8 cellular contexts compared by ENCODE assay signal in the genomic region with DNA sequence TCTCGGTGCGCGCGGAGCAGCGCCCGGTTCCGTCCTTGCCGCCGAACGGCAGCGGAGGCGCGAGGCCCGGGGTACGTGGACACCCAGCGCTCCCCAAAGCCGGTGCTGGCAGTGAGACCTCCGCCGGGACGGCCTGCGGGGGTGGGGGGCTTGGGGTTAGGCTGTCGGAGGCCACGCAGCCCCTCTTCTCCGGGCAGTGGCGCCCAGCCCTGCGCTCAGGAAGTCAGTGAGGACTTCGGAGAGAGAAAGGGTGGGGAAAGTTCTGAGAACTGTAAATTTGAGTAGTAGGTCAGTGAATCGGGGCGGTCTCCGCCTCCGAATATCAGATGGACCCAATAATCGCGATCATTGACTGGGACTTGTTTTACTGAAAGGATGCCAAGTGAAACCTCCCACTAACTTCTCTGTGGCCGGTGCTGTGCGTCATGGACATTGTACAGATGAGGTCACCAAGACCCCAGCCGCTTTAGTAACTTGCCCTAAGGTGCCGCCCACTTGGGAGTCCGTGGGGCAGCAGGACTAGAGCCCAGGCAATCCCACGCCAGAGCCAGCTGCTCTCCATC. TPM values are rescaled to one million over a fixed set of nuclear protein-coding genes. Genes with fewer than 3 reads are reported as not detected.
DNase-seq lines count a peak whose midpoint lies in the region; ATAC-seq, FAIRE-seq and TF ChIP-seq lines count a peak whose summit lies in the region.

No MANE protein-coding gene starts in this region.

- TF ChIP-seq RAD21 in A549 (conservative IDR thresholded peaks at IDR 0.05 in 1 of 2, IDR thresholded peaks at IDR 0.05 in 1 of 2), result no peak

- H3K4me1 Mint-ChIP-seq in activated T-cell treated with anti-CD3 and anti-CD28 coated beads, Interleukin-2, amount 50 U/mL, for 24 hours (ENCODE audit: low read depth), result peaks cover 70% of the 10 kb centered on the region
- H3K4me1 Mint-ChIP-seq in nephron progenitor cell, result peaks cover 46% of the 10 kb centered on the region

- peaks cover 5% of the 10 kb centered on the region for H3K27me3 ChIP-seq in Loucy (ENCODE audit: insufficient read depth, low read length, poor library complexity, severe bottlenecking)
- H3K27me3 ChIP-seq in tibial artery, result no peaks in the 10 kb centered on the region

- peaks cover 55% of the 10 kb centered on the region for H3K36me3 Mint-ChIP-seq in activated T-cell treated with anti-CD3 and anti-CD28 coated beads, Interleukin-2, amount 50 U/mL, for 24 hours (ENCODE audit: low read depth)
- H3K36me3 Mint-ChIP-seq in nephron progenitor cell (ENCODE audit: low read depth), result no peaks in the 10 kb centered on the region

- H2AFZ ChIP-seq in Loucy (ENCODE audit: low read length), result peak overlapping the region; percentile 92

- POLR2A ChIA-PET in A549 (lab: Yijun Ruan, JAX), result no interaction called here

- H3K9me3 Mint-ChIP-seq in activated T-cell treated with anti-CD3 and anti-CD28 coated beads, Interleukin-2, amount 50 U/mL, for 24 hours, result peaks cover under 1% of the 10 kb centered on the region
- H3K9me3 Mint-ChIP-seq in nephron progenitor cell, result no peaks in the 10 kb centered on the region

- TF ChIP-seq EP300 in A549 (IDR thresholded peaks at IDR 0.05), result no peak

- TF ChIP-seq POLR2A in A549 (IDR thresholded peaks at IDR 0.05; ENCODE audit: low read length), result no peak

- H3K4me2 ChIP-seq in A549, result peak overlapping the region; percentile 74
- peak overlapping the region; percentile 97 for H3K4me2 ChIP-seq in Loucy (ENCODE audit: low read depth, low read length, poor library complexity, severe bottlenecking)

- CTCF ChIA-PET in A549 (lab: Yijun Ruan, JAX), result interaction anchor here (1.0 to 2.3 kb wide), 2 partner anchors 52 to 80 kb away, joined by 5 to 10 read pairs; no protein-coding TSS in a partner anchor

- H3K36me3 ChIP-seq in Loucy (ENCODE audit: insufficient read depth, low read length), result no peaks in the 10 kb centered on the region
- H3K36me3 ChIP-seq in tibial artery, result no peaks in the 10 kb centered on the region

- H3K4me3 ChIP-seq in A549 (peak overlapping the region; percentile 99), Loucy (ENCODE audit: low read length, poor library complexity, severe bottlenecking) (peak overlapping the region; percentile 82), fibroblast of mammary gland (ENCODE audit: control insufficient read depth, low read depth, low read length) (peak overlapping the region; percentile 73), tibial artery (peak overlapping the region; percentile 92 to 96)

- H3K27me3 Mint-ChIP-seq in activated T-cell treated with anti-CD3 and anti-CD28 coated beads, Interleukin-2, amount 50 U/mL, for 24 hours, result no peaks in the 10 kb centered on the region
- peaks cover 18% of the 10 kb centered on the region for H3K27me3 Mint-ChIP-seq in nephron progenitor cell (ENCODE audit: low read depth, poor library complexity)

- FAIRE-seq in A549 (lab: Jason Lieb, UNC), result no peak

- H3K4me3 Mint-ChIP-seq in activated T-cell treated with anti-CD3 and anti-CD28 coated beads, Interleukin-2, amount 50 U/mL, for 24 hours, result peak overlapping the region; percentile 88
- H3K4me3 Mint-ChIP-seq in nephron progenitor cell, result peak overlapping the region; percentile 87

- TF ChIP-seq CTCF in A549 (IDR thresholded peaks at IDR 0.05), result no peak
- TF ChIP-seq CTCF in Loucy (conservative IDR thresholded peaks at IDR 0.05; ENCODE audit: low read length), result no peak
- TF ChIP-seq CTCF in fibroblast of mammary gland (conservative IDR thresholded peaks at IDR 0.05; ENCODE audit: control insufficient read depth, insufficient read depth, low read depth, low read length), result no peak
- no peak for TF ChIP-seq CTCF in nephron progenitor cell (IDR thresholded peaks at IDR 0.05)
- TF ChIP-seq CTCF in tibial artery (IDR thresholded peaks at IDR 0.05), result no peak

- peak overlapping the region; percentile 78 for H3K9ac ChIP-seq in Loucy (ENCODE audit: low read depth, low read length, poor library complexity, severe bottlenecking)

- H4K20me1 ChIP-seq in Loucy (ENCODE audit: insufficient read depth, low read length, poor library complexity, severe bottlenecking), result no peaks in the 10 kb centered on the region

- H3K9me3 ChIP-seq in A549, result no peaks in the 10 kb centered on the region; the same call in 2 of the 3 replicates
- no peaks in the 10 kb centered on the region for H3K9me3 ChIP-seq in Loucy (ENCODE audit: insufficient read depth, low read depth, low read length)
- no peaks in the 10 kb centered on the region for H3K9me3 ChIP-seq in tibial artery

- no peaks in the 10 kb centered on the region for H3K9me2 ChIP-seq in Loucy (replicated peaks; ENCODE audit: low read depth, low read length)

- peaks cover 4% of the 10 kb centered on the region; the same call in 1 of the 2 replicates for H3K79me2 ChIP-seq in Loucy (ENCODE audit: insufficient read depth, low read length)

- intact Hi-C loops in tibial artery (cut with DNase I; ENCODE audit: low total_unique reads), result loop anchor here (5.0 kb wide), 1 partner anchor 1548 kb away; the partner anchor contains the start of gene SH2B1

- no peaks in the 10 kb centered on the region for H3F3A ChIP-seq in Loucy (ENCODE audit: low read depth)

- WGBS in A549 (ENCODE audit: missing lambda C conversion rate), result 2% methylated on average over 16 of the region's 39 CpGs

- peak overlapping the region; percentile 100 for H3K27ac Mint-ChIP-seq in activated T-cell treated with anti-CD3 and anti-CD28 coated beads, Interleukin-2, amount 50 U/mL, for 24 hours
- no peak overlapping the region for H3K27ac Mint-ChIP-seq in nephron progenitor cell

- H3K4me1 ChIP-seq in A549 (peaks cover 31% of the 10 kb centered on the region), Loucy (ENCODE audit: insufficient read depth, low read length, poor library complexity, severe bottlenecking) (peaks cover 11% of the 10 kb centered on the region), tibial artery (peaks cover 0 to 53% (median 42%) of the 10 kb centered on the region in 4 donors)

- H3K27ac ChIP-seq in A549 (peak overlapping the region; percentile 96 to 97), tibial artery (peak overlapping the region; percentile 97 to 99)

- ATAC-seq in A549, result peak; percentile 21 to 47
- ATAC-seq in GM19455 (IDR thresholded peaks at IDR 0.05; ENCODE audit: unreplicated experiment), result peak; percentile 13

- peak; percentile 54 to 68 for DNase-seq in A549 (ENCODE audit: low read depth in 1 of 2, low spot score in 1 of 2)
- DNase-seq in activated T-cell treated with anti-CD3 and anti-CD28 coated beads, Interleukin-2, amount 50 U/mL, for 24 hours, result peak; percentile 70
- DNase-seq in fibroblast of mammary gland (ENCODE audit: low read depth), result peak; percentile 98
- DNase-seq in nephron progenitor cell, result no peak
- peak; percentile 69 to 83 for DNase-seq in tibial artery
- DNase-seq in NCI-H1694 (lab: John Stamatoyannopoulos, UW), result no peak

TF ChIP-seq in A549, 52 proteins besides CTCF, POLR2A, EP300 and RAD21 (continues in another document):
- TF ChIP-seq, protein P1, sequence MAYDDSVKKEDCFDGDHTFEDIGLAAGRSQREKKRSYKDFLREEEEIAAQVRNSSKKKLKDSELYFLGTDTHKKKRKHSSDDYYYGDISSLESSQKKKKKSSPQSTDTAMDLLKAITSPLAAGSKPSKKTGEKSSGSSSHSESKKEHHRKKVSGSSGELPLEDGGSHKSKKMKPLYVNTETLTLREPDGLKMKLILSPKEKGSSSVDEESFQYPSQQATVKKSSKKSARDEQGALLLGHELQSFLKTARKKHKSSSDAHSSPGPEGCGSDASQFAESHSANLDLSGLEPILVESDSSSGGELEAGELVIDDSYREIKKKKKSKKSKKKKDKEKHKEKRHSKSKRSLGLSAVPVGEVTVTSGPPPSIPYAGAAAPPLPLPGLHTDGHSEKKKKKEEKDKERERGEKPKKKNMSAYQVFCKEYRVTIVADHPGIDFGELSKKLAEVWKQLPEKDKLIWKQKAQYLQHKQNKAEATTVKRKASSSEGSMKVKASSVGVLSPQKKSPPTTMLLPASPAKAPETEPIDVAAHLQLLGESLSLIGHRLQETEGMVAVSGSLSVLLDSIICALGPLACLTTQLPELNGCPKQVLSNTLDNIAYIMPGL (CRISPR knock-in tag; IDR thresholded peaks at IDR 0.05; ENCODE audit: borderline replicate concordance), result no peak
- TF ChIP-seq, protein P2, sequence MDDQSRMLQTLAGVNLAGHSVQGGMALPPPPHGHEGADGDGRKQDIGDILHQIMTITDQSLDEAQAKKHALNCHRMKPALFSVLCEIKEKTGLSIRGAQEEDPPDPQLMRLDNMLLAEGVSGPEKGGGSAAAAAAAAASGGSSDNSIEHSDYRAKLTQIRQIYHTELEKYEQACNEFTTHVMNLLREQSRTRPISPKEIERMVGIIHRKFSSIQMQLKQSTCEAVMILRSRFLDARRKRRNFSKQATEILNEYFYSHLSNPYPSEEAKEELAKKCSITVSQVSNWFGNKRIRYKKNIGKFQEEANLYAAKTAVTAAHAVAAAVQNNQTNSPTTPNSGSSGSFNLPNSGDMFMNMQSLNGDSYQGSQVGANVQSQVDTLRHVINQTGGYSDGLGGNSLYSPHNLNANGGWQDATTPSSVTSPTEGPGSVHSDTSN (IDR thresholded peaks at IDR 0.05), result no peak
- TF ChIP-seq ATOH8 (CRISPR knock-in tag; IDR thresholded peaks at IDR 0.05; ENCODE audit: low read depth) (no peak), CEBPB (IDR thresholded peaks at IDR 0.05) (no peak), BHLHE40 (IDR thresholded peaks at IDR 0.05; ENCODE audit: low read depth, low read length) (no peak), NR3C1 (IDR thresholded peaks at IDR 0.05) (no peak), FOSL2 (IDR thresholded peaks at IDR 0.05) (no peak), FOSL2 (CRISPR knock-in tag; IDR thresholded peaks at IDR 0.05) (peak; percentile 8; the same call in 1 of the 2 replicates), PHF8 (IDR thresholded peaks at IDR 0.05; ENCODE audit: borderline replicate concordance, low read depth) (peak; percentile 49)

RNA-seq across cellular contexts. Expression of gene IL4R, which starts 0.5 kb away (rescaled TPM):
- polyA plus RNA-seq in A549 (2011; rRNA removed) (14.4 and 19.9 TPM in 2 replicates), A549 (2017; fragmentation: RNase III; extraction: RNeasy Plus Mini Kit Qiagen cat#74134 plus additional on column Dnase treatment) (16.9 to 21.5 TPM (median 19.3 TPM) in 3 replicates)
- 17.9 and 24.6 TPM in 2 replicates for polyA plus RNA-seq in A549 (2012; cell fraction: cytosol; rRNA removed)
- polyA plus RNA-seq in A549 (2012; cell fraction: nucleus; rRNA removed), result 37.5 and 40.4 TPM in 2 replicates
- polyA minus RNA-seq in A549 (2011; rRNA and poly(A)+ RNA removed), result 36.4 and 37.1 TPM in 2 replicates

RNA-seq across cellular contexts. Expression of gene NSMCE1, which starts 45.7 kb away (rescaled TPM):
- 32.0 and 33.3 TPM in 2 replicates for polyA plus RNA-seq in A549 (2011; rRNA removed)
- 28.8 and 36.5 TPM in 2 replicates for polyA plus RNA-seq in A549 (2012; cell fraction: cytosol; rRNA removed)
- polyA plus RNA-seq in A549 (2012; cell fraction: nucleus; rRNA removed), result 18.9 and 25.4 TPM in 2 replicates
- polyA plus RNA-seq in A549 (2017; fragmentation: RNase III; extraction: RNeasy Plus Mini Kit Qiagen cat#74134 plus additional on column Dnase treatment), result 59.9 to 72.6 TPM (median 60.6 TPM) in 3 replicates
- polyA minus RNA-seq in A549 (2011; rRNA and poly(A)+ RNA removed), result 40.0 and 43.9 TPM in 2 replicates

Comparison
In these comparisons a context has a peak if more than half of its experiments do, and no peak if none do; other contexts are left out.
1. DNase-seq: peak in A549 (2 of 2), activated T-cell treated with anti-CD3 and anti-CD28 coated beads, Interleukin-2, amount 50 U/mL, for 24 hours (single experiment), fibroblast of mammary gland (single experiment) and tibial artery (2 of 2); none in nephron progenitor cell (single experiment) and NCI-H1694 (single experiment).
2. Peak in every context shown above with its lines, with median percentiles within 50 percentile points of each other: H3K4me3 ChIP-seq.